14 cellular contexts compared by ENCODE assay signal in the genomic region with DNA sequence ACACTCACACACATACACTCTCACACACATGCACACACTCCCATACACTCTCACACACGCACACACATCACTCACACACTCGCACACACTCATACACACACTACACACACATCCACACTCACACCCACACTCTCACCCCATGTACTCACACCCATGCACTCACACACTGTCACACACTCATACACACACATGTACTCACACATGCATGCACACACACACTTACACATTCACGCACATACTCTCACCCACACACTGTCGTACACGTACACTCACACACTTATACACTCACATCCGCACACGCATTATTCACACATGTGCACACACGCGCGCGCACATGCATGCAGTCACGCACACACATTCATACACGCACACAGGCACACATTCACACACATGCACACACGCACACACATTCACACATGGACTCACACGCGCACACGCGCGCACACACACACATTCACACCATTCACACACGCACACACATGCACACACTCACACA. TPM values are rescaled to one million over a fixed set of nuclear protein-coding genes. Genes with fewer than 3 reads are reported as not detected.
"Had no signal": no experiment of that assay in that cellular context is flagged by ENCODE, and none has a peak within 500 bp of the region (broad histone marks: within the 10 kb centered on the region; RNA-seq: fewer than 3 reads in every experiment).

No MANE protein-coding gene starts in this region.

- H3K4me2 ChIP-seq: hepatocyte, smooth muscle cell had no signal

- H3K36me3 Mint-ChIP-seq: activated naive CD8-positive, alpha-beta T cell had no signal

- H3K27ac Mint-ChIP-seq: activated CD4-positive, alpha-beta T cell treated with anti-CD3 and anti-CD28 coated beads, Interleukin-2, amount 10 ng/mL, durations not matched to agents 7 days and 5 days; activated naive CD8-positive, alpha-beta T cell; stimulated activated effector memory CD8-positive, alpha-beta T cell treated with anti-CD3 and anti-CD28 coated beads, Interleukin-12 subunit alpha, Interleukin-12 subunit beta, amount 100 ng/mL, for 72 hours had no signal

- H3K9me3 Mint-ChIP-seq: activated CD4-positive, alpha-beta T cell treated with anti-CD3 and anti-CD28 coated beads, Interleukin-2, amount 10 ng/mL, durations not matched to agents 7 days and 5 days; stimulated activated effector memory CD8-positive, alpha-beta T cell treated with anti-CD3 and anti-CD28 coated beads, Interleukin-12 subunit alpha, Interleukin-12 subunit beta, amount 100 ng/mL, for 72 hours had no signal

- DNase-seq: activated CD4-positive, alpha-beta T cell treated with anti-CD3 and anti-CD28 coated beads, Interleukin-2, amount 10 ng/mL, durations not matched to agents 7 days and 5 days; activated CD8-positive, alpha-beta memory T cell treated with anti-CD3 and anti-CD28 coated beads for 24 hours; colonic mucosa; effector CD4-positive, alpha-beta T cell; left ventricle myocardium superior; thyroid gland had no signal

- H3K36me3 ChIP-seq: ascending aorta, cardiac muscle cell, colonic mucosa, right atrium auricular region, thyroid gland had no signal

- ATAC-seq: left ventricle myocardium superior; SK-N-SH treated with all-trans-retinoic acid at 6 μM for 48 hours; stimulated activated effector memory CD8-positive, alpha-beta T cell treated with anti-CD3 and anti-CD28 coated beads, Interleukin-12 subunit alpha, Interleukin-12 subunit beta, amount 100 ng/mL, for 72 hours had no signal

- H3K79me2 ChIP-seq: hepatocyte had no signal

- H3K27ac ChIP-seq: ascending aorta, colonic mucosa, hepatocyte, right atrium auricular region, thyroid gland had no signal

- H3K9me3 ChIP-seq: ascending aorta, colonic mucosa, right atrium auricular region, thyroid gland had no signal

- H3K4me3 Mint-ChIP-seq: activated CD4-positive, alpha-beta T cell treated with anti-CD3 and anti-CD28 coated beads, Interleukin-2, amount 10 ng/mL, durations not matched to agents 7 days and 5 days; activated naive CD8-positive, alpha-beta T cell; stimulated activated effector memory CD8-positive, alpha-beta T cell treated with anti-CD3 and anti-CD28 coated beads, Interleukin-12 subunit alpha, Interleukin-12 subunit beta, amount 100 ng/mL, for 72 hours had no signal

- H3K27me3 ChIP-seq: ascending aorta, cardiac muscle cell, right atrium auricular region, thyroid gland had no signal

- H2AFZ ChIP-seq: hepatocyte had no signal

- H3K4me3 ChIP-seq: ascending aorta, cardiac muscle cell, colonic mucosa, hepatocyte, right atrium auricular region, smooth muscle cell, thyroid gland had no signal

- H3K4me1 ChIP-seq: colonic mucosa had no signal

RNA-seq across cellular contexts. Expression of gene GNB3, which starts 23.0 kb away (rescaled TPM):
- total RNA-seq: activated CD4-positive, alpha-beta T cell treated with anti-CD3 and anti-CD28 coated beads, Interleukin-2, amount 10 ng/mL, durations not matched to agents 7 days and 5 days had no signal

RNA-seq across cellular contexts. Expression of gene CDCA3, which starts 33.4 kb away (rescaled TPM):
- total RNA-seq: ascending aorta had no signal
